In genomic region chr6:116389357-116389756, GRCh38 we compare ENCODE assay signal across 2 cellular contexts.
TF ChIP-seq lines count a peak whose summit lies in the region.

No MANE protein-coding gene starts in this region.

TF ChIP-seq in endothelial cell of umbilical vein, 7 proteins besides CTCF, POLR2A, EP300 and RAD21:
- TF ChIP-seq, protein P1, sequence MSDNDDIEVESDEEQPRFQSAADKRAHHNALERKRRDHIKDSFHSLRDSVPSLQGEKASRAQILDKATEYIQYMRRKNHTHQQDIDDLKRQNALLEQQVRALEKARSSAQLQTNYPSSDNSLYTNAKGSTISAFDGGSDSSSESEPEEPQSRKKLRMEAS (IDR thresholded peaks at IDR 0.05; ENCODE audit: insufficient read depth, insufficient read length), result no peak
- TF ChIP-seq GATA2 (IDR thresholded peaks at IDR 0.05; ENCODE audit: insufficient read depth, insufficient read length, low read depth, low read length), result no peak
- no peak for TF ChIP-seq EZH2 (IDR thresholded peaks at IDR 0.05; ENCODE audit: borderline replicate concordance, low read depth, low read length, severe bottlenecking)

TF ChIP-seq in SK-N-SH, 30 proteins besides CTCF, POLR2A, EP300 and RAD21:
- no peak for TF ChIP-seq EZH2phosphoT487 (IDR thresholded peaks at IDR 0.05; ENCODE audit: borderline replicate concordance, low read depth)
- TF ChIP-seq RFX5 (IDR thresholded peaks at IDR 0.05; ENCODE audit: low read length), result no peak
- no peak for TF ChIP-seq YY1 (IDR thresholded peaks at IDR 0.05; ENCODE audit: low read depth)
- TF ChIP-seq TCF12 (IDR thresholded peaks at IDR 0.05), result no peak
- no peak for TF ChIP-seq JUND (IDR thresholded peaks at IDR 0.05)
- TF ChIP-seq NRF1 (IDR thresholded peaks at IDR 0.05; ENCODE audit: low read depth, low read length), result no peak
- no peak for TF ChIP-seq GABPA (IDR thresholded peaks at IDR 0.05; ENCODE audit: low read depth)
- TF ChIP-seq ZBTB33 (IDR thresholded peaks at IDR 0.05; ENCODE audit: borderline replicate concordance, low read depth), result no peak
- TF ChIP-seq GATA2 (CRISPR knock-in tag; IDR thresholded peaks at IDR 0.05), result no peak
- TF ChIP-seq, protein P1 (IDR thresholded peaks at IDR 0.05; ENCODE audit: low read depth), result no peak
- TF ChIP-seq CHD2 (IDR thresholded peaks at IDR 0.05; ENCODE audit: low read length, partially characterized antibody), result no peak
- TF ChIP-seq RCOR1 (IDR thresholded peaks at IDR 0.05; ENCODE audit: low read length), result no peak
TF ChIP-seq in SK-N-SH: peak in this region for 0.
